In genomic region chr2:197001921-197002320, GRCh38 we compare ENCODE assay signal across 1 cellular context.
TF ChIP-seq lines count a peak whose summit lies in the region.

No MANE protein-coding gene starts in this region.

TF ChIP-seq in endothelial cell of umbilical vein, 7 proteins besides CTCF, POLR2A, EP300 and RAD21 (continued from another document):
- no peak for TF ChIP-seq MAX (IDR thresholded peaks at IDR 0.05; ENCODE audit: insufficient read depth, insufficient read length)
